In the genomic region with DNA sequence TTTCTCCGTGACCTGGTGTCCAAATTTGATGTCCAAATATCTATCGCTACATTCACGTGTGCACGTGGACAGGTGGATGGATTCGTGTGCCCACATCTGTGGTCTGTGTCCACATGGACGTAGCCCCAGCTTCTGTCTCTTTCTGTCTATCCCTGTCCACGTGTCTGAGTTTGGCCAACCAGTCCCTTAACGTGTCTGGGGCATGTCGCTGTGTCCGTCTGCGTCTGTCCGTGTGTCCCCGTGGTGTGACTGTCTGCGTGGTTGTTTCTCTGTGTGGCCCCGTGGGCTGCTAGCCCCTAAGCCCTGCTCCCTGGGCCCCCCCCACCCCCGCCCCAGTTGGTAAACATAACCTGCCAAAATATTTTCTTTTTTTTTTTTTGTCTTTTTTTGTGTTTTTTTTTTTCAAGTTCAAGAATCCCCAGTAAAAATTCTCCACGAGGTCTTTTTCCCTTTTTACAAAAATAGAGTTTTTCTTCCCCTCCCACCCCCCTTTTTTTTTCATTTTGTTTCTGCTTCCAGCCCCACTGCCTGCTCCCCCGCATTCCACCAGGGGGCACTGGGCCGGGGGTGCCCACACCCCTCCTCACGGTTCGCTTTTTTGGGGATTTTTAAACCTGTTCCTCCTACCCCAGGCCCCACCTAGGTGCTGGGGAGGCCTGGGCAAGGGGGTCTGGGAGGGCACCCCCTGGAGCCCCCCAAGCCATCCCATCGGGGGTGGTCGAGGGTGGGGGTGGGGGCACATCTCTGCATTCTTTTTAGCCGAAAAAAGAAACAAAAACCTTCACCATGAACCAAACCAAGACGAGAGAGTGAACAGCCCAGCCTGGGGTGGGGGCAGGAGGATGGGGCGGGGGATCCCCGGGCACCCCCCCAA, we compare ENCODE assay signal across 10 cellular contexts. TPM values are rescaled to one million over a fixed set of nuclear protein-coding genes. Genes with fewer than 3 reads are reported as not detected.
DNase-seq lines count a peak whose midpoint lies in the region; ATAC-seq and TF ChIP-seq lines count a peak whose summit lies in the region.
"Had no signal": no experiment of that assay in that cellular context is flagged by ENCODE, and none has a peak within 500 bp of the region (broad histone marks: within the 10 kb centered on the region; RNA-seq: fewer than 3 reads in every experiment).

No MANE protein-coding gene starts in this region.

- TF ChIP-seq CTCF in GM10266 (IDR thresholded peaks at IDR 0.05; ENCODE audit: control insufficient read depth, insufficient read depth, low read depth, missing control alignments) = peak; percentile 49
- TF ChIP-seq CTCF in brain (conservative IDR thresholded peaks at IDR 0.05) = peak in 1 of 2 experiments; percentile 43
- TF ChIP-seq CTCF in prostate gland (IDR thresholded peaks at IDR 0.05) = no peak

- H3K79me2 ChIP-seq in Karpas-422 (ENCODE audit: low read length) = no peaks in the 10 kb centered on the region

- H4K91ac ChIP-seq in neuronal stem cell (ENCODE audit: low read depth, low read length, poor library complexity) = peak overlapping the region; percentile 79

- peaks cover 41% of the 10 kb centered on the region for H3K36me3 Mint-ChIP-seq in brain

- no peaks in the 10 kb centered on the region for H3K9me2 ChIP-seq in Karpas-422 (replicated peaks; ENCODE audit: insufficient read depth, low read length)

- H3K27me3 Mint-ChIP-seq in brain = no peaks in the 10 kb centered on the region
- H3K27me3 Mint-ChIP-seq: activated CD8-positive, alpha-beta memory T cell treated with anti-CD3 and anti-CD28 coated beads, Interleukin-2, amount 10 ng/mL, durations not matched to agents 7 days and 5 days had no signal

- peak overlapping the region in 4 of 5 experiments; percentile 29 to 94 (median 87) for H3K27ac Mint-ChIP-seq in brain
- H3K27ac Mint-ChIP-seq: activated CD8-positive, alpha-beta memory T cell treated with anti-CD3 and anti-CD28 coated beads, Interleukin-2, amount 10 ng/mL, durations not matched to agents 7 days and 5 days had no signal

- peaks cover 1% of the 10 kb centered on the region for H3K79me1 ChIP-seq in neuronal stem cell (ENCODE audit: low read depth, low read length)

- no peak overlapping the region for H3K9ac ChIP-seq in Karpas-422 (ENCODE audit: low read length)
- peak overlapping the region; percentile 77 for H3K9ac ChIP-seq in neuronal stem cell (ENCODE audit: low read depth, low read length, poor library complexity)

- peak overlapping the region; percentile 90 for H3K14ac ChIP-seq in neuronal stem cell (ENCODE audit: low read length)

- H4K8ac ChIP-seq in neuronal stem cell (ENCODE audit: low read depth, low read length) = peak overlapping the region; percentile 29

- H3K4me3 Mint-ChIP-seq in brain = peak overlapping the region in 1 of 5 experiments; percentile 28
- H3K4me3 Mint-ChIP-seq: activated CD8-positive, alpha-beta memory T cell treated with anti-CD3 and anti-CD28 coated beads, Interleukin-2, amount 10 ng/mL, durations not matched to agents 7 days and 5 days had no signal

- peaks cover 0 to 2% (median 0%) of the 10 kb centered on the region in 5 experiments for H3K9me3 Mint-ChIP-seq in brain

- H3K4me2 ChIP-seq in Karpas-422 (ENCODE audit: low read depth, low read length, poor library complexity, severe bottlenecking) (no peak overlapping the region), neuronal stem cell (ENCODE audit: insufficient read depth, low read length, poor library complexity, severe bottlenecking) (no peak overlapping the region)

- H3K4me1 Mint-ChIP-seq in brain = peaks cover 16% of the 10 kb centered on the region
- H3K4me1 Mint-ChIP-seq: activated CD8-positive, alpha-beta memory T cell treated with anti-CD3 and anti-CD28 coated beads, Interleukin-2, amount 10 ng/mL, durations not matched to agents 7 days and 5 days had no signal

- peak overlapping the region; percentile 76 for H2BK5ac ChIP-seq in neuronal stem cell (ENCODE audit: low read length)

- H3K9me3 ChIP-seq in Karpas-422 (ENCODE audit: low read length) = no peaks in the 10 kb centered on the region
- no peaks in the 10 kb centered on the region for H3K9me3 ChIP-seq in neuronal stem cell (replicated peaks in 1 of 2; ENCODE audit: control insufficient read depth in 2 of 2, insufficient read depth in 1 of 2, low read depth in 1 of 2, low read length in 2 of 2)
- H3K9me3 ChIP-seq in prostate gland = no peaks in the 10 kb centered on the region

- H3K4ac ChIP-seq in neuronal stem cell (ENCODE audit: low read length) = peak overlapping the region; percentile 95

- WGBS in neuronal stem cell (ENCODE audit: extremely low coverage in 2 of 2, insufficient read length in 2 of 2, insufficient replicate concordance in 1 of 2), 2 donors = no CpG with 5 or more reads among the region's 27 CpGs
- 59% methylated on average over 27 of the region's 27 CpGs for WGBS in prostate gland

- H2BK120ac ChIP-seq in neuronal stem cell (ENCODE audit: low read depth, low read length) = no peak overlapping the region

- H3K27me3 ChIP-seq in Karpas-422 (ENCODE audit: low read length) = no peaks in the 10 kb centered on the region
- no peaks in the 10 kb centered on the region for H3K27me3 ChIP-seq in neuronal stem cell (ENCODE audit: control insufficient read depth in 3 of 3, insufficient read depth in 3 of 3, low read depth in 1 of 3, low read length in 3 of 3)
- H3K27me3 ChIP-seq in prostate gland (replicated peaks; ENCODE audit: insufficient read depth) = no peaks in the 10 kb centered on the region

- peak; percentile 80 for DNase-seq in GM10266 (ENCODE audit: extremely low spot score)
- peak; percentile 76 for DNase-seq in Karpas-422
- no peak for DNase-seq in neuronal stem cell (ENCODE audit: low spot score)
- DNase-seq in prostate gland (ENCODE audit: low spot score) = no peak
- DNase-seq in HPDE6-E6E7 (ENCODE audit: extremely low spot score) = no peak
- DNase-seq in midbrain (lab: John Stamatoyannopoulos, UW) = no peak
- DNase-seq: activated CD8-positive, alpha-beta memory T cell treated with anti-CD3 and anti-CD28 coated beads, Interleukin-2, amount 10 ng/mL, durations not matched to agents 7 days and 5 days; NCI-H446 had no signal

- H3K4me1 ChIP-seq in Karpas-422 (ENCODE audit: low read length) (peaks cover 19% of the 10 kb centered on the region), neuronal stem cell (ENCODE audit: control insufficient read depth in 2 of 2, insufficient read depth in 1 of 2, low read depth in 1 of 2, low read length in 2 of 2) (peaks cover 15 to 16% of the 10 kb centered on the region in 2 donors), prostate gland (replicated peaks) (no peaks in the 10 kb centered on the region)

- H3K23ac ChIP-seq in neuronal stem cell (ENCODE audit: low read depth, low read length, poor library complexity) = peak overlapping the region; percentile 91

- no peak for TF ChIP-seq POLR2A in prostate gland (IDR thresholded peaks at IDR 0.05)

- intact Hi-C loops in prostate gland (cut with DNase I) = no loop called here

- peak overlapping the region; percentile 97 for H3K18ac ChIP-seq in neuronal stem cell (ENCODE audit: low read length)

- no peak for ATAC-seq in HG02938 (IDR thresholded peaks at IDR 0.05; ENCODE audit: unreplicated experiment)
- ATAC-seq: activated CD8-positive, alpha-beta memory T cell treated with anti-CD3 and anti-CD28 coated beads, Interleukin-2, amount 10 ng/mL, durations not matched to agents 7 days and 5 days had no signal

- peak overlapping the region; percentile 43; the same call in 1 of the 2 replicates for H2AFZ ChIP-seq in Karpas-422 (ENCODE audit: low read length)
- no peak overlapping the region for H2AFZ ChIP-seq in neuronal stem cell (ENCODE audit: low read length)

- peak overlapping the region; percentile 99 for H2BK15ac ChIP-seq in neuronal stem cell (ENCODE audit: low read length)

- H2BK12ac ChIP-seq in neuronal stem cell (ENCODE audit: low read length) = peak overlapping the region; percentile 99

- peak overlapping the region; percentile 100 for H2AK5ac ChIP-seq in neuronal stem cell (ENCODE audit: low read depth, low read length)

- H3K27ac ChIP-seq in Karpas-422 (ENCODE audit: low read length) = no peak overlapping the region
- peak overlapping the region; percentile 19 for H3K27ac ChIP-seq in neuronal stem cell (replicated peaks; ENCODE audit: low read length)
- no peak overlapping the region for H3K27ac ChIP-seq in prostate gland

- H3K4me3 ChIP-seq in Karpas-422 (ENCODE audit: low read length) = no peak overlapping the region
- peak overlapping the region in 1 of 2 donors; percentile 14 for H3K4me3 ChIP-seq in neuronal stem cell (ENCODE audit: low read length in 2 of 2)
- H3K4me3 ChIP-seq in prostate gland = no peak overlapping the region

- H3K36me3 ChIP-seq in Karpas-422 (ENCODE audit: insufficient read depth, low read length) = no peaks in the 10 kb centered on the region; the same call in 1 of the 2 replicates
- peaks cover 5 to 77% of the 10 kb centered on the region in 2 donors for H3K36me3 ChIP-seq in neuronal stem cell (replicated peaks in 1 of 2; ENCODE audit: control insufficient read depth in 2 of 2, insufficient read depth in 2 of 2, low read length in 2 of 2)
- peaks cover 0 to 6% of the 10 kb centered on the region in 2 donors for H3K36me3 ChIP-seq in prostate gland

- H4K20me1 ChIP-seq in Karpas-422 (ENCODE audit: insufficient read depth, low read depth, low read length) = no peaks in the 10 kb centered on the region

RNA-seq across cellular contexts. Expression of a gene that starts 18.3 kb away (rescaled TPM):
- total RNA-seq in Karpas-422 (2014; rRNA removed; shearing (Covaris generic); ENCODE audit: low replicate concordance) = 77.3 and 90.4 TPM in 2 replicates
- polyA plus RNA-seq in brain (ENCODE audit: insufficient read depth, low read depth, low replicate concordance) = 525 TPM
- 199 TPM for polyA plus RNA-seq in neuronal stem cell (2013, experiment 1 of 2)
- 201 TPM for polyA plus RNA-seq in neuronal stem cell (2013, experiment 2 of 2)
- 100 to 1,000 TPM; 229 to 238 TPM for total RNA-seq in prostate gland

RNA-seq across cellular contexts. Expression of a gene that starts 18.8 kb away (rescaled TPM):
- 0.32 TPM in 1 of 2 replicates, not detected in the other for total RNA-seq in Karpas-422 (2014; rRNA removed; shearing (Covaris generic); ENCODE audit: low replicate concordance)
- 7.7 TPM for polyA plus RNA-seq in brain (ENCODE audit: insufficient read depth, low read depth, low replicate concordance)
- polyA plus RNA-seq in neuronal stem cell (2013, experiment 1 of 2) = 0.91 TPM
- 1.2 TPM for polyA plus RNA-seq in neuronal stem cell (2013, experiment 2 of 2)
- total RNA-seq in prostate gland = 1 to 10 TPM; 1.3 to 2.7 TPM

RNA-seq across cellular contexts. Expression of a gene that starts 27.1 kb away (rescaled TPM):
- total RNA-seq in Karpas-422 (2014; rRNA removed; shearing (Covaris generic); ENCODE audit: low replicate concordance) = not detected in 2 replicates
- polyA plus RNA-seq in brain (ENCODE audit: insufficient read depth, low read depth, low replicate concordance) = 165 TPM
- polyA plus RNA-seq in neuronal stem cell (2013, experiment 1 of 2) = 0.98 TPM
- 0.86 TPM for polyA plus RNA-seq in neuronal stem cell (2013, experiment 2 of 2)
- 1 to 10 TPM in 1 of 2 donors, under 1 TPM in 1; 0.57 to 1.5 TPM for total RNA-seq in prostate gland
- total RNA-seq: activated CD8-positive, alpha-beta memory T cell treated with anti-CD3 and anti-CD28 coated beads, Interleukin-2, amount 10 ng/mL, durations not matched to agents 7 days and 5 days had no signal

RNA-seq across cellular contexts. Expression of a gene that starts 34.6 kb away (rescaled TPM):
- 2.5 TPM in 1 of 2 replicates, not detected in the other for total RNA-seq in Karpas-422 (2014; rRNA removed; shearing (Covaris generic); ENCODE audit: low replicate concordance)
- 17.6 TPM for polyA plus RNA-seq in brain (ENCODE audit: insufficient read depth, low read depth, low replicate concordance)
- polyA plus RNA-seq in neuronal stem cell (2013, experiment 1 of 2) = 0.66 TPM
- polyA plus RNA-seq in neuronal stem cell (2013, experiment 2 of 2) = 0.51 TPM
- 1 to 10 TPM; 5.1 to 8.6 TPM for total RNA-seq in prostate gland
- total RNA-seq: activated CD8-positive, alpha-beta memory T cell treated with anti-CD3 and anti-CD28 coated beads, Interleukin-2, amount 10 ng/mL, durations not matched to agents 7 days and 5 days had no signal

RNA-seq across cellular contexts. Expression of a gene that starts 51.9 kb away (rescaled TPM):
- 6.1 and 11.3 TPM in 2 replicates for total RNA-seq in Karpas-422 (2014; rRNA removed; shearing (Covaris generic); ENCODE audit: low replicate concordance)
- polyA plus RNA-seq in brain (ENCODE audit: insufficient read depth, low read depth, low replicate concordance) = 15.8 TPM
- 8.3 TPM for polyA plus RNA-seq in neuronal stem cell (2013, experiment 1 of 2)
- 7.7 TPM for polyA plus RNA-seq in neuronal stem cell (2013, experiment 2 of 2)
- 10 to 100 TPM; 11.2 to 25.8 TPM for total RNA-seq in prostate gland

Comparison
In these comparisons a context has a peak if more than half of its experiments do, and no peak if none do; other contexts are left out.
1. DNase-seq: peak in GM10266 (single experiment) and Karpas-422 (single experiment); none in neuronal stem cell (single experiment), prostate gland (single experiment), HPDE6-E6E7 (single experiment) and midbrain (single experiment).